Comparison of ENCODE assay signal across 17 cellular contexts in the genomic region with DNA sequence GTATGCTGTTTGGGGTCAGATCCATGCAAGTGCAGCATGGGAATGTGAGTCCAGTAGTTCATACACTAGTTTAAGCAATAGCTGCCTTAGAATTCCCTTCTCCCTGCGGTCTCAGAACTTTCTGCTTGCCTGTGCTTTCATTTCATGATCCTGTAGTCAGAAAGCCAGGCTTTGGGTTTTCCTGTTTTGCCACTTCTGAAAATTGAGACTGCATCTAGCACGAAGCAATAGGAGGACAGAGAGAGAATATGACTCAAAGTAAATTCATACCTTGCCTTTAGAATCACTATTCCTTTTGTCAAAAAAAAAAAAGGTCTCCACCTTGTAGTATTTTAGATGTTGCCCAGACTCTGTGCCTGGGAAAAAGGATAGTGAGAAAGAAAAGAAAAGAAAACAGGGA.
A peak's percentile ranks its signal among the peaks of the same experiment; 100 is the strongest.
DNase-seq lines count a peak whose midpoint lies in the region; TF ChIP-seq lines count a peak whose summit lies in the region.
"Had no signal": no experiment of that assay in that cellular context is flagged by ENCODE, and none has a peak within 500 bp of the region (broad histone marks: within the 10 kb centered on the region; RNA-seq: fewer than 3 reads in every experiment).

No MANE protein-coding gene starts in this region.

- H3K27me3 ChIP-seq in PC-9 (ENCODE audit: insufficient read depth, low read depth) (no peaks in the 10 kb centered on the region), smooth muscle cell (ENCODE audit: low read depth) (no peaks in the 10 kb centered on the region)

- WGBS in smooth muscle cell (ENCODE audit: low lambda C conversion rate), result 77% methylated on average over 2 of the region's 2 CpGs

- no peak overlapping the region; the same call in 1 of the 2 replicates for H3K4me2 ChIP-seq in PC-9
- no peak overlapping the region for H3K4me2 ChIP-seq in smooth muscle cell
- H3K4me2 ChIP-seq: GM23338 had no signal

- POLR2A ChIA-PET in PC-9 (lab: Charles Lee; ENCODE audit: unreplicated experiment), result no interaction called here

- no peak overlapping the region for H3K9ac ChIP-seq in smooth muscle cell (ENCODE audit: low read depth)

- TF ChIP-seq CTCF in PC-9 (conservative IDR thresholded peaks at IDR 0.05), result no peak
- TF ChIP-seq CTCF in epithelial cell of esophagus (IDR thresholded peaks at IDR 0.05; ENCODE audit: insufficient read depth, low read depth, low read length, missing control alignments), result no peak
- no peak for TF ChIP-seq CTCF in smooth muscle cell (IDR thresholded peaks at IDR 0.05; ENCODE audit: borderline replicate concordance, insufficient read depth, poor library complexity, severe bottlenecking)

- 0 out of 2 replicates have a peak, but pooled peaks cover 4% of the 10 kb centered on the region for H3K9me2 ChIP-seq in PC-9 (ENCODE audit: insufficient read depth)

- BruUV-seq in PC-9 (replicated peaks; lab: Mats Ljungman, UMichigan), result no TSS peak

- H3K9me3 ChIP-seq in PC-9 (ENCODE audit: insufficient read depth, low read depth) (no peaks in the 10 kb centered on the region), smooth muscle cell (replicated peaks; ENCODE audit: low read depth) (no peaks in the 10 kb centered on the region)
- H3K9me3 ChIP-seq: HAP-1 had no signal

- H3K4me3 ChIP-seq in PC-9, result no peak overlapping the region
- H3K4me3 ChIP-seq in epithelial cell of esophagus (ENCODE audit: low read length), result no peak overlapping the region
- H3K4me3 ChIP-seq in smooth muscle cell, result no peak overlapping the region
- H3K4me3 ChIP-seq: GM23338, HAP-1 had no signal

- H3K36me3 ChIP-seq in PC-9 (ENCODE audit: low read depth), result no peaks in the 10 kb centered on the region
- no peaks in the 10 kb centered on the region for H3K36me3 ChIP-seq in smooth muscle cell (ENCODE audit: low read depth)
- H3K36me3 ChIP-seq: HAP-1 had no signal

- H2AFZ ChIP-seq in PC-9, result no peak overlapping the region
- H2AFZ ChIP-seq in smooth muscle cell (ENCODE audit: low read depth), result no peak overlapping the region
- H2AFZ ChIP-seq: GM23338 had no signal

- H3K4me1 ChIP-seq in PC-9 (replicated peaks; ENCODE audit: insufficient read depth) (0 out of 2 replicates have a peak, but pooled peaks cover 9% of the 10 kb centered on the region), smooth muscle cell (ENCODE audit: low read depth) (no peaks in the 10 kb centered on the region)

- CTCF ChIA-PET in PC-9 (lab: Charles Lee), result no interaction called here

- peak; percentile 12 for DNase-seq in DMS53 (lab: John Stamatoyannopoulos, UW)
- no peak for DNase-seq in DMS53 treated with DMSO at 0.1 percent for 48 hours (lab: John Stamatoyannopoulos, UW; ENCODE audit: unreplicated experiment)
- DNase-seq in EH (ENCODE audit: low read depth), result peak; percentile 1
- DNase-seq in PC-9, result peak; percentile 8 to 42
- DNase-seq in epithelial cell of esophagus (ENCODE audit: low read depth), result peak; percentile 70
- DNase-seq in smooth muscle cell (lab: John Stamatoyannopoulos, UW; ENCODE audit: unreplicated experiment), result no peak
- no peak for DNase-seq in NCI-H526 (lab: John Stamatoyannopoulos, UW)
- no peak for DNase-seq in SHP77 (lab: John Stamatoyannopoulos, UW)
- DNase-seq: C1 segment of cervical spinal cord; Calu3; CD4-positive, alpha-beta memory T cell; COR-L47; DMS79; GF-D8 had no signal

- H3K79me2 ChIP-seq in PC-9 (ENCODE audit: low read depth), result no peaks in the 10 kb centered on the region
- no peaks in the 10 kb centered on the region for H3K79me2 ChIP-seq in smooth muscle cell (ENCODE audit: low read depth)

- H3K27ac ChIP-seq in PC-9 (no peak overlapping the region), smooth muscle cell (ENCODE audit: low read depth) (no peak overlapping the region)
- H3K27ac ChIP-seq: 22Rv1 had no signal

- H4K20me1 ChIP-seq in PC-9 (ENCODE audit: insufficient read depth) (no peaks in the 10 kb centered on the region), smooth muscle cell (ENCODE audit: low read depth) (no peaks in the 10 kb centered on the region)

- intact Hi-C loops in PC-9 (cut with micrococcal nuclease; ENCODE audit: unreplicated experiment), result no loop called here

- H3F3A ChIP-seq in PC-9 (ENCODE audit: insufficient read depth, low read depth) (no peaks in the 10 kb centered on the region), smooth muscle cell (ENCODE audit: low read depth) (no peaks in the 10 kb centered on the region)

Comparison
In these comparisons a context has a peak if more than half of its experiments do, and no peak if none do; other contexts are left out.
1. DNase-seq: peak in DMS53 (single experiment), EH (single experiment), PC-9 (2 of 2) and epithelial cell of esophagus (single experiment); none in DMS53 treated with DMSO at 0.1 percent for 48 hours (single experiment), smooth muscle cell (single experiment), NCI-H526 (0 of 2) and SHP77 (0 of 2).